In genomic region chr5:1443991-1444360, GRCh38 we compare ENCODE assay signal across 20 cellular contexts. TPM values are rescaled to one million over a fixed set of nuclear protein-coding genes. Genes with fewer than 3 reads are reported as not detected.
DNase-seq lines count a peak whose midpoint lies in the region; ATAC-seq and TF ChIP-seq lines count a peak whose summit lies in the region.
"Had no signal": no experiment of that assay in that cellular context is flagged by ENCODE, and none has a peak within 500 bp of the region (broad histone marks: within the 10 kb centered on the region; RNA-seq: fewer than 3 reads in every experiment).

No MANE protein-coding gene starts in this region.

- H3K27me3 ChIP-seq in Peyer's patch (peaks cover 0 to 35% of the 10 kb centered on the region in 2 donors), rectal smooth muscle tissue (ENCODE audit: control insufficient read depth, insufficient read depth, low read length) (peaks cover 35% of the 10 kb centered on the region)

- H3K27ac ChIP-seq in Peyer's patch (no peak overlapping the region), rectal smooth muscle tissue (ENCODE audit: low read depth, low read length) (no peak overlapping the region)
- H3K27ac ChIP-seq: A549, heart left ventricle, thyroid gland had no signal

- no peak overlapping the region for H3K4me3 Mint-ChIP-seq in activated CD8-positive, alpha-beta memory T cell treated with anti-CD3 and anti-CD28 coated beads, Interleukin-2, amount 10 ng/mL, durations not matched to agents 7 days and 5 days
- H3K4me3 Mint-ChIP-seq: activated CD4-positive, alpha-beta memory T cell treated with anti-CD3 and anti-CD28 coated beads, Interleukin-2, amount 10 ng/mL, durations not matched to agents 7 days and 5 days; T-helper 1 cell treated with Interleukin-12 subunit alpha and Interleukin-12 subunit beta and Interleukin-4 antibody, amounts not matched to agents 30 μg/mL and 1 μg/mL, for 36 hours had no signal

- H3K27ac Mint-ChIP-seq in activated CD8-positive, alpha-beta memory T cell treated with anti-CD3 and anti-CD28 coated beads, Interleukin-2, amount 10 ng/mL, durations not matched to agents 7 days and 5 days, result no peak overlapping the region
- H3K27ac Mint-ChIP-seq: activated CD4-positive, alpha-beta memory T cell treated with anti-CD3 and anti-CD28 coated beads, Interleukin-2, amount 10 ng/mL, durations not matched to agents 7 days and 5 days; T-helper 1 cell treated with Interleukin-12 subunit alpha and Interleukin-12 subunit beta and Interleukin-4 antibody, amounts not matched to agents 30 μg/mL and 1 μg/mL, for 36 hours had no signal

- CTCF ChIA-PET in activated CD8-positive, alpha-beta memory T cell treated with anti-CD3 and anti-CD28 coated beads, Interleukin-2, amount 10 ng/mL, durations not matched to agents 7 days and 5 days (lab: Charles Lee), result no interaction called here

- H3K36me3 ChIP-seq in Peyer's patch (no peaks in the 10 kb centered on the region), rectal smooth muscle tissue (ENCODE audit: control insufficient read depth, insufficient read depth, low read length) (no peaks in the 10 kb centered on the region)
- H3K36me3 ChIP-seq: heart left ventricle, thyroid gland had no signal

- peaks cover 20% of the 10 kb centered on the region for H3K4me1 Mint-ChIP-seq in activated CD8-positive, alpha-beta memory T cell treated with anti-CD3 and anti-CD28 coated beads, Interleukin-2, amount 10 ng/mL, durations not matched to agents 7 days and 5 days

- peaks cover 57% of the 10 kb centered on the region for H3K27me3 Mint-ChIP-seq in activated CD8-positive, alpha-beta memory T cell treated with anti-CD3 and anti-CD28 coated beads, Interleukin-2, amount 10 ng/mL, durations not matched to agents 7 days and 5 days

- peak; percentile 12 for DNase-seq in activated CD8-positive, alpha-beta memory T cell treated with anti-CD3 and anti-CD28 coated beads, Interleukin-2, amount 10 ng/mL, durations not matched to agents 7 days and 5 days
- DNase-seq in activated CD8-positive, alpha-beta memory T cell treated with anti-CD3 and anti-CD28 coated beads, Interleukin-2, amount 50 U/mL, for 4 hours, result no peak
- DNase-seq in Peyer's patch (peak in 2 of 3 donors; percentile 23 to 33), DMS79 (lab: John Stamatoyannopoulos, UW) (no peak)
- DNase-seq: activated CD4-positive, alpha-beta memory T cell treated with anti-CD3 and anti-CD28 coated beads, Interleukin-2, amount 10 ng/mL, durations not matched to agents 7 days and 5 days; C1 segment of cervical spinal cord; heart left ventricle; mesenchymal stem cell; NCI-H1436; NCI-H510A treated with DMSO at 0.1 percent for 48 hours; SHP77; thyroid gland had no signal

- H3K36me3 Mint-ChIP-seq in activated CD8-positive, alpha-beta memory T cell treated with anti-CD3 and anti-CD28 coated beads, Interleukin-2, amount 10 ng/mL, durations not matched to agents 7 days and 5 days, result no peaks in the 10 kb centered on the region

- no peak overlapping the region for H3K9ac ChIP-seq in rectal smooth muscle tissue (ENCODE audit: low read length)

- H3K9me3 ChIP-seq in Peyer's patch (no peaks in the 10 kb centered on the region), iPS-18c (ENCODE audit: control insufficient read depth, insufficient read depth, low read length) (peaks cover 2% of the 10 kb centered on the region)
- H3K9me3 ChIP-seq: A549, thyroid gland had no signal

- TF ChIP-seq POLR2A in Peyer's patch (IDR thresholded peaks at IDR 0.05), result no peak

- no peak for TF ChIP-seq CTCF in Peyer's patch (IDR thresholded peaks at IDR 0.05)

- no peak for ATAC-seq in activated CD8-positive, alpha-beta memory T cell treated with anti-CD3 and anti-CD28 coated beads, Interleukin-2, amount 10 ng/mL, durations not matched to agents 7 days and 5 days
- ATAC-seq in GM18870 (IDR thresholded peaks at IDR 0.05; ENCODE audit: unreplicated experiment) (no peak), GM21786 (IDR thresholded peaks at IDR 0.05; ENCODE audit: unreplicated experiment) (no peak)
- ATAC-seq: heart left ventricle, HepG2 had no signal

- no peak overlapping the region for H3K4me3 ChIP-seq in Peyer's patch
- peak overlapping the region; percentile 55; the same call in 1 of the 2 replicates for H3K4me3 ChIP-seq in iPS-18c (ENCODE audit: insufficient read depth, low read depth, low read length)
- H3K4me3 ChIP-seq in rectal smooth muscle tissue (ENCODE audit: low read length), result peak overlapping the region; percentile 4
- H3K4me3 ChIP-seq: A549, thyroid gland had no signal

- H3K9me3 Mint-ChIP-seq in activated CD8-positive, alpha-beta memory T cell treated with anti-CD3 and anti-CD28 coated beads, Interleukin-2, amount 10 ng/mL, durations not matched to agents 7 days and 5 days (ENCODE audit: low read depth), result peaks cover 3% of the 10 kb centered on the region
- H3K9me3 Mint-ChIP-seq: T-helper 1 cell treated with Interleukin-12 subunit alpha and Interleukin-12 subunit beta and Interleukin-4 antibody, amounts not matched to agents 30 μg/mL and 1 μg/mL, for 36 hours had no signal

- peaks cover 0 to 25% (median 0%) of the 10 kb centered on the region in 4 donors for H3K4me1 ChIP-seq in Peyer's patch
- H3K4me1 ChIP-seq in rectal smooth muscle tissue (ENCODE audit: control insufficient read depth, insufficient read depth, low read length), result no peaks in the 10 kb centered on the region

RNA-seq across cellular contexts. Expression of gene SLC6A3, which starts 1.3 kb away (rescaled TPM):
- under 1 TPM; 0.07 to 0.23 TPM for total RNA-seq in activated CD8-positive, alpha-beta memory T cell treated with anti-CD3 and anti-CD28 coated beads, Interleukin-2, amount 10 ng/mL, durations not matched to agents 7 days and 5 days
- total RNA-seq in Peyer's patch, result under 1 TPM in 2 of 4 donors, not detected in 2; 0.40 to 0.70 TPM
- total RNA-seq: activated CD4-positive, alpha-beta memory T cell treated with anti-CD3 and anti-CD28 coated beads, Interleukin-2, amount 10 ng/mL, durations not matched to agents 7 days and 5 days; HepG2; renal cortical epithelial cell had no signal

Comparison
In these comparisons a context has a peak if more than half of its experiments do, and no peak if none do; other contexts are left out.
1. DNase-seq: peak in activated CD8-positive, alpha-beta memory T cell treated with anti-CD3 and anti-CD28 coated beads, Interleukin-2, amount 10 ng/mL, durations not matched to agents 7 days and 5 days (single experiment) and Peyer's patch (2 of 3); none in activated CD8-positive, alpha-beta memory T cell treated with anti-CD3 and anti-CD28 coated beads, Interleukin-2, amount 50 U/mL, for 4 hours (single experiment) and DMS79 (single experiment).
2. H3K4me3 ChIP-seq: peak in iPS-18c (single experiment) and rectal smooth muscle tissue (single experiment); none in Peyer's patch (0 of 4).